ENCODE assay signal across 11 cellular contexts in the genomic region with DNA sequence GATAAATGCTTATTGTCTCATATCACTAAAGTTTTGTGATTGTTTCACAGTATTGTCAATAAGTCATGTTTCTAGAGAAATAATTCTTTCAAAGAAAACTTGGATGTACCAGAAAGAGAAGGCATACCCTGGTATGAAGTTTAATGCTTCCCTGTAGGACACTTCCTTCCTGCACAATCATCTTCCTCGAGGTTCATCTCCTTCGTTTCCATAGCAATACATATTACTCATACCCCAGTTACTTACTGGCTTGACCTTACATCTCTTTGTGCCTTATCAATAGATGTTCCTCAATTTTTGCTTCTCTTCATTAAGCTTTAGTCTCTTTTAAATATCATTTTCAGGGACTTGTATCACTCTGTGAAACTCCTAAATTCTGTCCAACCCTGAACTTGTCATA.
"Had no signal": no experiment of that assay in that cellular context is flagged by ENCODE, and none has a peak within 500 bp of the region (broad histone marks: within the 10 kb centered on the region; RNA-seq: fewer than 3 reads in every experiment).

No MANE protein-coding gene starts in this region.

- DNase-seq: activated CD4-positive, alpha-beta T cell treated with anti-CD3 and anti-CD28 coated beads, Interleukin-2, amount 10 ng/mL, durations not matched to agents 7 days and 5 days; activated CD4-positive, CD25-positive, alpha-beta regulatory T cell; activated T-cell treated with anti-CD3 and anti-CD28 coated beads for 4 hours; foreskin melanocyte; head of caudate nucleus; islet precursor cell; left ventricle myocardium superior; mesendoderm; stimulated activated CD4-positive, alpha-beta T cell treated with anti-CD3 and anti-CD28 coated beads, Interleukin-12 subunit alpha, Interleukin-12 subunit beta, amount 100 ng/mL, for 4 hours; stimulated activated naive CD4-positive, alpha-beta T cell treated with Interleukin-2 at 50 U/mL for 16 hours; trophoblast cell had no signal
